20 cellular contexts compared by ENCODE assay signal in genomic region chr10:126262971-126263370, GRCh38.
A peak's percentile ranks its signal among the peaks of the same experiment; 100 is the strongest.
DNase-seq lines count a peak whose midpoint lies in the region; ATAC-seq and TF ChIP-seq lines count a peak whose summit lies in the region.
"Had no signal": no experiment of that assay in that cellular context is flagged by ENCODE, and none has a peak within 500 bp of the region (broad histone marks: within the 10 kb centered on the region; RNA-seq: fewer than 3 reads in every experiment).

No MANE protein-coding gene starts in this region.

- no peak overlapping the region for H4K8ac ChIP-seq in mesendoderm (ENCODE audit: low read depth, low read length)

- no peak overlapping the region for H3K4me3 Mint-ChIP-seq in endodermal cell
- no peak overlapping the region for H3K4me3 Mint-ChIP-seq in activated T-helper 2 cell treated with anti-CD3 and anti-CD28 coated beads, Interferon-gamma antibody, Interleukin-2, Interleukin-4, amounts not matched to agents 10 μg/mL and 5 μg/mL and 100 μg/mL, durations not matched to agents 14 hours and 24 hours and 36 hours (ENCODE audit: low read depth)
- H3K4me3 Mint-ChIP-seq: activated CD4-positive, alpha-beta memory T cell treated with anti-CD3 and anti-CD28 coated beads, Interleukin-2, amount 10 ng/mL, durations not matched to agents 7 days and 5 days had no signal

- no peak overlapping the region for H2BK120ac ChIP-seq in mesendoderm (ENCODE audit: low read depth, low read length)

- H3K4me1 Mint-ChIP-seq in endodermal cell = no peaks in the 10 kb centered on the region
- H3K4me1 Mint-ChIP-seq in activated T-helper 2 cell treated with anti-CD3 and anti-CD28 coated beads, Interferon-gamma antibody, Interleukin-2, Interleukin-4, amounts not matched to agents 10 μg/mL and 5 μg/mL and 100 μg/mL, durations not matched to agents 14 hours and 24 hours and 36 hours (ENCODE audit: low read depth) = no peaks in the 10 kb centered on the region
- H3K4me1 Mint-ChIP-seq: activated CD4-positive, alpha-beta memory T cell treated with anti-CD3 and anti-CD28 coated beads, Interleukin-2, amount 10 ng/mL, durations not matched to agents 7 days and 5 days had no signal

- H3K27ac Mint-ChIP-seq in endodermal cell = no peak overlapping the region
- H3K27ac Mint-ChIP-seq in activated T-helper 2 cell treated with anti-CD3 and anti-CD28 coated beads, Interferon-gamma antibody, Interleukin-2, Interleukin-4, amounts not matched to agents 10 μg/mL and 5 μg/mL and 100 μg/mL, durations not matched to agents 14 hours and 24 hours and 36 hours = no peak overlapping the region
- H3K27ac Mint-ChIP-seq: activated CD4-positive, alpha-beta memory T cell treated with anti-CD3 and anti-CD28 coated beads, Interleukin-2, amount 10 ng/mL, durations not matched to agents 7 days and 5 days had no signal

- H3K27ac ChIP-seq in endodermal cell (ENCODE audit: low read depth, low read length) (no peak overlapping the region), osteoblast (ENCODE audit: low read depth, low read length) (peak overlapping the region; percentile 93), mesendoderm (ENCODE audit: low read depth, low read length) (no peak overlapping the region)
- H3K27ac ChIP-seq: C4-2B, neutrophil had no signal

- H3K23ac ChIP-seq in mesendoderm (ENCODE audit: low read length) = no peak overlapping the region

- TF ChIP-seq CTCF in endodermal cell (conservative IDR thresholded peaks at IDR 0.05) (no peak), osteoblast (IDR thresholded peaks at IDR 0.05; ENCODE audit: extremely low read depth, low read depth, low read length) (no peak), mucosa of descending colon (IDR thresholded peaks at IDR 0.05) (no peak)

- H2AFZ ChIP-seq in osteoblast (ENCODE audit: low read length) = peak overlapping the region; percentile 23

- no peaks in the 10 kb centered on the region for H3K79me1 ChIP-seq in mesendoderm (ENCODE audit: low read length)

- H3K27me3 Mint-ChIP-seq in endodermal cell (ENCODE audit: insufficient read depth) = no peaks in the 10 kb centered on the region
- no peaks in the 10 kb centered on the region for H3K27me3 Mint-ChIP-seq in activated T-helper 2 cell treated with anti-CD3 and anti-CD28 coated beads, Interferon-gamma antibody, Interleukin-2, Interleukin-4, amounts not matched to agents 10 μg/mL and 5 μg/mL and 100 μg/mL, durations not matched to agents 14 hours and 24 hours and 36 hours (ENCODE audit: low read depth)
- H3K27me3 Mint-ChIP-seq: activated CD4-positive, alpha-beta memory T cell treated with anti-CD3 and anti-CD28 coated beads, Interleukin-2, amount 10 ng/mL, durations not matched to agents 7 days and 5 days had no signal

- H2AK5ac ChIP-seq in mesendoderm (ENCODE audit: low read length) = no peak overlapping the region

- H3K18ac ChIP-seq in mesendoderm (ENCODE audit: low read length) = no peak overlapping the region

- H3K27me3 ChIP-seq in endodermal cell (ENCODE audit: control insufficient read depth, insufficient read depth, low read length, poor library complexity, severe bottlenecking) (no peaks in the 10 kb centered on the region), osteoblast (ENCODE audit: insufficient read depth, low read length) (no peaks in the 10 kb centered on the region), mesendoderm (ENCODE audit: insufficient read depth, low read length, poor library complexity) (no peaks in the 10 kb centered on the region)
- H3K27me3 ChIP-seq: neutrophil had no signal

- no peak for ATAC-seq in mucosa of descending colon

- H3K56ac ChIP-seq in mesendoderm (ENCODE audit: low read length) = no peak overlapping the region

- DNase-seq in DMS79 treated with DMSO at 0.1 percent for 48 hours (lab: John Stamatoyannopoulos, UW) (peak; percentile 7), LHCN-M2 (ENCODE audit: low read depth) (peak; percentile 17), endodermal cell (peak; percentile 44), osteoblast (ENCODE audit: insufficient read length, low spot score, missing footprints) (peak; percentile 60), mucosa of descending colon (no peak), mesendoderm (no peak), nucleus accumbens (lab: John Stamatoyannopoulos, UW) (no peak)
- no peak for DNase-seq in activated T-helper 2 cell treated with anti-CD3 and anti-CD28 coated beads, Interferon-gamma antibody, Interleukin-2, Interleukin-4, amounts not matched to agents 10 μg/mL and 5 μg/mL and 100 μg/mL, durations not matched to agents 14 hours and 24 hours and 36 hours (ENCODE audit: low spot score)
- DNase-seq: activated CD4-positive, alpha-beta memory T cell treated with anti-CD3 and anti-CD28 coated beads, Interleukin-2, amount 10 ng/mL, durations not matched to agents 7 days and 5 days; activated CD4-positive, CD25-positive, alpha-beta regulatory T cell treated with anti-CD3 and anti-CD28 coated beads, Interleukin-2, amount 50 U/mL, for 72 hours; Calu3; kidney; NCI-H1436; SHP77; stimulated activated CD4-positive, alpha-beta T cell treated with anti-CD3 and anti-CD28 coated beads, Interleukin-12 subunit alpha, Interleukin-12 subunit beta, amount 100 ng/mL, for 4 hours; stimulated activated CD4-positive, alpha-beta T cell treated with anti-CD3 and anti-CD28 coated beads, Interleukin-4, amount 100 ng/mL, for 4 hours; stimulated activated naive CD4-positive, alpha-beta T cell had no signal

- H3K9me3 ChIP-seq in endodermal cell (ENCODE audit: control insufficient read depth, low read length) = no peaks in the 10 kb centered on the region
- no peaks in the 10 kb centered on the region for H3K9me3 ChIP-seq in osteoblast (ENCODE audit: low read depth, low read length)
- no peaks in the 10 kb centered on the region for H3K9me3 ChIP-seq in mucosa of descending colon
- H3K9me3 ChIP-seq: neutrophil had no signal

- H2BK15ac ChIP-seq in mesendoderm (replicated peaks; ENCODE audit: low read depth) = no peak overlapping the region

- peaks cover 66% of the 10 kb centered on the region for H3K79me2 ChIP-seq in osteoblast (ENCODE audit: insufficient read depth, low read length)
- no peaks in the 10 kb centered on the region for H3K79me2 ChIP-seq in mesendoderm (ENCODE audit: control insufficient read depth, insufficient read depth, low read length)

- intact Hi-C loops in mucosa of descending colon (cut with DNase I, micrococcal nuclease) = no loop called here
- intact Hi-C loops in activated T-helper 2 cell treated with anti-CD3 and anti-CD28 coated beads, Interferon-gamma antibody, Interleukin-2, Interleukin-4, amounts not matched to agents 10 μg/mL and 5 μg/mL and 100 μg/mL, durations not matched to agents 14 hours and 24 hours and 36 hours (cut with micrococcal nuclease) = no loop called here

- H3K4me2 ChIP-seq in osteoblast (ENCODE audit: insufficient read depth, low read length) (peak overlapping the region; percentile 4), mesendoderm (ENCODE audit: low read length) (no peak overlapping the region)

- H3K9ac ChIP-seq in endodermal cell (ENCODE audit: extremely low read depth, low read length, poor library complexity, severe bottlenecking) (no peak overlapping the region), mesendoderm (ENCODE audit: low read length) (no peak overlapping the region)

- no peaks in the 10 kb centered on the region for H3K36me3 Mint-ChIP-seq in endodermal cell (ENCODE audit: low read depth)
- H3K36me3 Mint-ChIP-seq in activated T-helper 2 cell treated with anti-CD3 and anti-CD28 coated beads, Interferon-gamma antibody, Interleukin-2, Interleukin-4, amounts not matched to agents 10 μg/mL and 5 μg/mL and 100 μg/mL, durations not matched to agents 14 hours and 24 hours and 36 hours (ENCODE audit: low read depth) = no peaks in the 10 kb centered on the region

- WGBS in endodermal cell (ENCODE audit: insufficient coverage in 1 of 2, insufficient read length in 1 of 2), 2 experiments = 92 to 96% methylated on average over 2 to 3 of the region's 3 CpGs
- no CpG with 5 or more reads among the region's 3 CpGs for WGBS in mesendoderm (ENCODE audit: extremely low coverage, insufficient coverage, low lambda C conversion rate)

- H3K4me3 ChIP-seq in endodermal cell (ENCODE audit: low read length) = no peak overlapping the region
- no peak overlapping the region for H3K4me3 ChIP-seq in osteoblast (ENCODE audit: insufficient read depth, low read length)
- H3K4me3 ChIP-seq in mucosa of descending colon = no peak overlapping the region
- H3K4me3 ChIP-seq in mesendoderm (ENCODE audit: low read length) = no peak overlapping the region
- H3K4me3 ChIP-seq: coronary artery had no signal

- peaks cover 17% of the 10 kb centered on the region for H3K9me3 Mint-ChIP-seq in endodermal cell
- peaks cover 8% of the 10 kb centered on the region for H3K9me3 Mint-ChIP-seq in activated T-helper 2 cell treated with anti-CD3 and anti-CD28 coated beads, Interferon-gamma antibody, Interleukin-2, Interleukin-4, amounts not matched to agents 10 μg/mL and 5 μg/mL and 100 μg/mL, durations not matched to agents 14 hours and 24 hours and 36 hours

- no peak overlapping the region for H3K4ac ChIP-seq in mesendoderm (ENCODE audit: low read depth, low read length)

- H4K20me1 ChIP-seq in osteoblast (ENCODE audit: insufficient read depth, low read length) = no peaks in the 10 kb centered on the region

- H3K4me1 ChIP-seq in endodermal cell (ENCODE audit: control insufficient read depth, insufficient read depth, low read length) = no peaks in the 10 kb centered on the region
- peaks cover 33% of the 10 kb centered on the region for H3K4me1 ChIP-seq in osteoblast (ENCODE audit: insufficient read depth, low read length)
- no peaks in the 10 kb centered on the region for H3K4me1 ChIP-seq in mucosa of descending colon (ENCODE audit: low read depth)
- H3K4me1 ChIP-seq in mesendoderm (ENCODE audit: control insufficient read depth, low read depth, low read length) = no peaks in the 10 kb centered on the region

- no peak overlapping the region for H4K5ac ChIP-seq in mesendoderm (ENCODE audit: low read length)

- no peak overlapping the region for H2BK5ac ChIP-seq in mesendoderm (ENCODE audit: low read length)

- H3K36me3 ChIP-seq in endodermal cell (ENCODE audit: control insufficient read depth, insufficient read depth, low read length) (no peaks in the 10 kb centered on the region), osteoblast (ENCODE audit: insufficient read depth, low read length) (peaks cover 20% of the 10 kb centered on the region), mucosa of descending colon (ENCODE audit: low read depth) (no peaks in the 10 kb centered on the region), mesendoderm (ENCODE audit: control insufficient read depth, insufficient read depth, low read length) (no peaks in the 10 kb centered on the region)
- H3K36me3 ChIP-seq: neutrophil had no signal

Comparison
In these comparisons a context has a peak if more than half of its experiments do, and no peak if none do; other contexts are left out.
1. DNase-seq: peak in DMS79 treated with DMSO at 0.1 percent for 48 hours (single experiment), LHCN-M2 (single experiment), endodermal cell (single experiment) and osteoblast (single experiment); none in mucosa of descending colon (0 of 3), mesendoderm (single experiment), activated T-helper 2 cell treated with anti-CD3 and anti-CD28 coated beads, Interferon-gamma antibody, Interleukin-2, Interleukin-4, amounts not matched to agents 10 μg/mL and 5 μg/mL and 100 μg/mL, durations not matched to agents 14 hours and 24 hours and 36 hours (single experiment) and nucleus accumbens (0 of 56).